ENCODE assay signal across 4 cellular contexts in the genomic region with DNA sequence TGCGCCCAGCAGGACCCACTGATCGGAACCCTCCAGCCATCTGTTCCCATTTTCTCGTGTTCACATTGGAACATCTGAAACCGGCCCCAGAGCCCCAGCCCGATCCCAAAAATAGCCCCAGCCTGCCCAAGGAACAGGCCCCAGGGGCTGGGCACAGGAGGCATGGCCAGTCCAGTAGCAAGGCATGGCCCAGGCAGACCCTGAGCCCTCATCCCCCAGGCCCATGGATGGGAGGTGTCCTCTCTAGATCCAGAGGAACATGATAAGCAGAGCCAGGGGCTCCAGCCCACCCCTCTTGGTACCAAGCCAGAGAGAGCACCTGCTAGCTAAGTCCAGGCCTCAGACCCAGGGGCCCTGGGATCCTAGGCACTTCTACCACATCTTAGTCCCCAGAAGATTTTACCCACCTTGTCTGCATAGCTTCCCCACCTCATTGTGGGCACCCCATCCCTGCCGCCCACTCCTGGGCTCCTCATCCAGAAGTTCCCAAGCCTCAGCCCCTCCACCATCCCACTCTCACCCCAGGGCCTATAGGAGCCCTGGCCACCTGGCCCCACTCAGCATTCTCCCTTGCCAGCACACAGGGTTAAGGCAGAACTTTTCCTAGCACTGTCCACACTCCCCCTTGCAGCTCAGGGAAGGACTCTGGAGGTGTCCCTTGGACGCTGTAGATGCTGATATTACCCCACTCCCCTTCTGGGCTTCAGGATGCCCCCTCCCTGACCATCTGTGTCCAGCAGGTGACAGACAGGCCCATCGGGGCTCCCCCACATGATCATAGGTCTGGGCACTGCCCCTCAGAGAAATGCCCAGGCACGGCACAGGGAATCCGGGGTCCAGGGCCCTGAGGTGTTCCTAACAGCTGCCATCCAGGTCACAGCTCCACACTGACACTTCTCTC.
TF ChIP-seq lines count a peak whose summit lies in the region.

No MANE protein-coding gene starts in this region.

TF ChIP-seq in SK-N-SH, 30 proteins besides CTCF, POLR2A, EP300 and RAD21:
- no peak for TF ChIP-seq RFX5 (IDR thresholded peaks at IDR 0.05; ENCODE audit: low read length)
- TF ChIP-seq NRF1 (IDR thresholded peaks at IDR 0.05; ENCODE audit: low read depth, low read length) = no peak
- TF ChIP-seq GABPA (IDR thresholded peaks at IDR 0.05; ENCODE audit: low read depth) = no peak
- no peak for TF ChIP-seq MAX (IDR thresholded peaks at IDR 0.05; ENCODE audit: low read depth)
- TF ChIP-seq, protein P1, sequence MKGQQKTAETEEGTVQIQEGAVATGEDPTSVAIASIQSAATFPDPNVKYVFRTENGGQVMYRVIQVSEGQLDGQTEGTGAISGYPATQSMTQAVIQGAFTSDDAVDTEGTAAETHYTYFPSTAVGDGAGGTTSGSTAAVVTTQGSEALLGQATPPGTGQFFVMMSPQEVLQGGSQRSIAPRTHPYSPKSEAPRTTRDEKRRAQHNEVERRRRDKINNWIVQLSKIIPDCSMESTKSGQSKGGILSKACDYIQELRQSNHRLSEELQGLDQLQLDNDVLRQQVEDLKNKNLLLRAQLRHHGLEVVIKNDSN (IDR thresholded peaks at IDR 0.05; ENCODE audit: borderline replicate concordance, low read depth) = no peak
- TF ChIP-seq, protein P2, sequence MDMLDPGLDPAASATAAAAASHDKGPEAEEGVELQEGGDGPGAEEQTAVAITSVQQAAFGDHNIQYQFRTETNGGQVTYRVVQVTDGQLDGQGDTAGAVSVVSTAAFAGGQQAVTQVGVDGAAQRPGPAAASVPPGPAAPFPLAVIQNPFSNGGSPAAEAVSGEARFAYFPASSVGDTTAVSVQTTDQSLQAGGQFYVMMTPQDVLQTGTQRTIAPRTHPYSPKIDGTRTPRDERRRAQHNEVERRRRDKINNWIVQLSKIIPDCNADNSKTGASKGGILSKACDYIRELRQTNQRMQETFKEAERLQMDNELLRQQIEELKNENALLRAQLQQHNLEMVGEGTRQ (IDR thresholded peaks at IDR 0.05; ENCODE audit: borderline replicate concordance, low read depth, low read length) = no peak
- TF ChIP-seq YY1 (IDR thresholded peaks at IDR 0.05; ENCODE audit: low read depth) = no peak
- no peak for TF ChIP-seq JUND (IDR thresholded peaks at IDR 0.05)
- no peak for TF ChIP-seq TCF12 (IDR thresholded peaks at IDR 0.05)
- no peak for TF ChIP-seq ELF1 (IDR thresholded peaks at IDR 0.05)

TF ChIP-seq in SK-N-SH treated with all-trans-retinoic acid at 6 μM for 48 hours, 23 proteins besides CTCF, POLR2A, EP300 and RAD21 (continues in another document):
- TF ChIP-seq RARB (CRISPR knock-in tag; IDR thresholded peaks at IDR 0.05) = no peak
- no peak for TF ChIP-seq ZNF70 (CRISPR knock-in tag; IDR thresholded peaks at IDR 0.05)
- TF ChIP-seq BACH2 (CRISPR knock-in tag; IDR thresholded peaks at IDR 0.05; ENCODE audit: borderline replicate concordance) = no peak
- no peak for TF ChIP-seq TSHZ2 (CRISPR knock-in tag; IDR thresholded peaks at IDR 0.05)
- TF ChIP-seq OSR1 (CRISPR knock-in tag; IDR thresholded peaks at IDR 0.05) = no peak
- no peak for TF ChIP-seq SNAI2 (CRISPR knock-in tag; IDR thresholded peaks at IDR 0.05)
- no peak for TF ChIP-seq CSDC2 (CRISPR knock-in tag; IDR thresholded peaks at IDR 0.05)
- TF ChIP-seq CREB5 (CRISPR knock-in tag; IDR thresholded peaks at IDR 0.05; ENCODE audit: low read depth) = no peak
- TF ChIP-seq TCF4 (CRISPR knock-in tag; IDR thresholded peaks at IDR 0.05; ENCODE audit: borderline replicate concordance) = no peak
- TF ChIP-seq ZFP30 (CRISPR knock-in tag; IDR thresholded peaks at IDR 0.05) = no peak

TF ChIP-seq in GM12878, 131 proteins besides CTCF, POLR2A, EP300 and RAD21:
- no peak for TF ChIP-seq POLR2AphosphoS2 (IDR thresholded peaks at IDR 0.05; ENCODE audit: low read depth, low read length)
- no peak for TF ChIP-seq NFYA (IDR thresholded peaks at IDR 0.05; ENCODE audit: borderline replicate concordance, low read depth, low read length)
- no peak for TF ChIP-seq HDGF (IDR thresholded peaks at IDR 0.05)
- no peak for TF ChIP-seq SIX5 (IDR thresholded peaks at IDR 0.05; ENCODE audit: low read depth, low read length, severe bottlenecking)
- no peak for TF ChIP-seq YY1 (IDR thresholded peaks at IDR 0.05; ENCODE audit: low read depth, low read length)
- no peak for TF ChIP-seq NKRF (conservative IDR thresholded peaks at IDR 0.05)
- no peak for TF ChIP-seq JUNB (IDR thresholded peaks at IDR 0.05)
- TF ChIP-seq SMAD5 (IDR thresholded peaks at IDR 0.05; ENCODE audit: low read depth) = no peak
- no peak for TF ChIP-seq POLR2AphosphoS5 (IDR thresholded peaks at IDR 0.05; ENCODE audit: low read length)
- TF ChIP-seq HDAC6 (IDR thresholded peaks at IDR 0.05; ENCODE audit: unreplicated experiment) = no peak
- no peak for TF ChIP-seq WRNIP1 (IDR thresholded peaks at IDR 0.05; ENCODE audit: borderline replicate concordance, low read depth, low read length)
- no peak for TF ChIP-seq SMARCA5 (IDR thresholded peaks at IDR 0.05)

TF ChIP-seq in HepG2, 621 proteins besides CTCF, POLR2A, EP300 and RAD21:
- no peak for TF ChIP-seq ZNF788 (CRISPR knock-in tag; IDR thresholded peaks at IDR 0.05; ENCODE audit: borderline replicate concordance)
- TF ChIP-seq, protein P3, sequence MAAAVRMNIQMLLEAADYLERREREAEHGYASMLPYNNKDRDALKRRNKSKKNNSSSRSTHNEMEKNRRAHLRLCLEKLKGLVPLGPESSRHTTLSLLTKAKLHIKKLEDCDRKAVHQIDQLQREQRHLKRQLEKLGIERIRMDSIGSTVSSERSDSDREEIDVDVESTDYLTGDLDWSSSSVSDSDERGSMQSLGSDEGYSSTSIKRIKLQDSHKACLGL (CRISPR knock-in tag; IDR thresholded peaks at IDR 0.05) = no peak
- 0 out of 2 replicates have a peak, but pooled peaks have one; percentile 15 for TF ChIP-seq HMG20B (CRISPR knock-in tag; conservative IDR thresholded peaks at IDR 0.05)
- TF ChIP-seq MBNL3 (CRISPR knock-in tag; conservative IDR thresholded peaks at IDR 0.05) = no peak
- TF ChIP-seq, protein P4, sequence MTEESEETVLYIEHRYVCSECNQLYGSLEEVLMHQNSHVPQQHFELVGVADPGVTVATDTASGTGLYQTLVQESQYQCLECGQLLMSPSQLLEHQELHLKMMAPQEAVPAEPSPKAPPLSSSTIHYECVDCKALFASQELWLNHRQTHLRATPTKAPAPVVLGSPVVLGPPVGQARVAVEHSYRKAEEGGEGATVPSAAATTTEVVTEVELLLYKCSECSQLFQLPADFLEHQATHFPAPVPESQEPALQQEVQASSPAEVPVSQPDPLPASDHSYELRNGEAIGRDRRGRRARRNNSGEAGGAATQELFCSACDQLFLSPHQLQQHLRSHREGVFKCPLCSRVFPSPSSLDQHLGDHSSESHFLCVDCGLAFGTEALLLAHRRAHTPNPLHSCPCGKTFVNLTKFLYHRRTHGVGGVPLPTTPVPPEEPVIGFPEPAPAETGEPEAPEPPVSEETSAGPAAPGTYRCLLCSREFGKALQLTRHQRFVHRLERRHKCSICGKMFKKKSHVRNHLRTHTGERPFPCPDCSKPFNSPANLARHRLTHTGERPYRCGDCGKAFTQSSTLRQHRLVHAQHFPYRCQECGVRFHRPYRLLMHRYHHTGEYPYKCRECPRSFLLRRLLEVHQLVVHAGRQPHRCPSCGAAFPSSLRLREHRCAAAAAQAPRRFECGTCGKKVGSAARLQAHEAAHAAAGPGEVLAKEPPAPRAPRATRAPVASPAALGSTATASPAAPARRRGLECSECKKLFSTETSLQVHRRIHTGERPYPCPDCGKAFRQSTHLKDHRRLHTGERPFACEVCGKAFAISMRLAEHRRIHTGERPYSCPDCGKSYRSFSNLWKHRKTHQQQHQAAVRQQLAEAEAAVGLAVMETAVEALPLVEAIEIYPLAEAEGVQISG (CRISPR knock-in tag; IDR thresholded peaks at IDR 0.05) = no peak
- TF ChIP-seq, protein P5, sequence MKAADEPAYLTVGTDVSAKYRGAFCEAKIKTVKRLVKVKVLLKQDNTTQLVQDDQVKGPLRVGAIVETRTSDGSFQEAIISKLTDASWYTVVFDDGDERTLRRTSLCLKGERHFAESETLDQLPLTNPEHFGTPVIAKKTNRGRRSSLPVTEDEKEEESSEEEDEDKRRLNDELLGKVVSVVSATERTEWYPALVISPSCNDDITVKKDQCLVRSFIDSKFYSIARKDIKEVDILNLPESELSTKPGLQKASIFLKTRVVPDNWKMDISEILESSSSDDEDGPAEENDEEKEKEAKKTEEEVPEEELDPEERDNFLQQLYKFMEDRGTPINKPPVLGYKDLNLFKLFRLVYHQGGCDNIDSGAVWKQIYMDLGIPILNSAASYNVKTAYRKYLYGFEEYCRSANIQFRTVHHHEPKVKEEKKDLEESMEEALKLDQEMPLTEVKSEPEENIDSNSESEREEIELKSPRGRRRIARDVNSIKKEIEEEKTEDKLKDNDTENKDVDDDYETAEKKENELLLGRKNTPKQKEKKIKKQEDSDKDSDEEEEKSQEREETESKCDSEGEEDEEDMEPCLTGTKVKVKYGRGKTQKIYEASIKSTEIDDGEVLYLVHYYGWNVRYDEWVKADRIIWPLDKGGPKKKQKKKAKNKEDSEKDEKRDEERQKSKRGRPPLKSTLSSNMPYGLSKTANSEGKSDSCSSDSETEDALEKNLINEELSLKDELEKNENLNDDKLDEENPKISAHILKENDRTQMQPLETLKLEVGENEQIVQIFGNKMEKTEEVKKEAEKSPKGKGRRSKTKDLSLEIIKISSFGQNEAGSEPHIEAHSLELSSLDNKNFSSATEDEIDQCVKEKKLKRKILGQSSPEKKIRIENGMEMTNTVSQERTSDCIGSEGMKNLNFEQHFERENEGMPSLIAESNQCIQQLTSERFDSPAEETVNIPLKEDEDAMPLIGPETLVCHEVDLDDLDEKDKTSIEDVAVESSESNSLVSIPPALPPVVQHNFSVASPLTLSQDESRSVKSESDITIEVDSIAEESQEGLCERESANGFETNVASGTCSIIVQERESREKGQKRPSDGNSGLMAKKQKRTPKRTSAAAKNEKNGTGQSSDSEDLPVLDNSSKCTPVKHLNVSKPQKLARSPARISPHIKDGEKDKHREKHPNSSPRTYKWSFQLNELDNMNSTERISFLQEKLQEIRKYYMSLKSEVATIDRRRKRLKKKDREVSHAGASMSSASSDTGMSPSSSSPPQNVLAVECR (CRISPR knock-in tag; IDR thresholded peaks at IDR 0.05; ENCODE audit: borderline replicate concordance) = 0 out of 2 replicates have a peak, but pooled peaks have one; percentile 15
- peak; percentile 3; the same call in 1 of the 2 replicates for TF ChIP-seq ZFX (CRISPR knock-in tag; IDR thresholded peaks at IDR 0.05; ENCODE audit: low read depth)
- TF ChIP-seq MAFF (IDR thresholded peaks at IDR 0.05; ENCODE audit: low read depth, low read length) = no peak
- no peak for TF ChIP-seq SALL1 (CRISPR knock-in tag; IDR thresholded peaks at IDR 0.05)
- no peak for TF ChIP-seq ZNF550 (CRISPR knock-in tag; IDR thresholded peaks at IDR 0.05; ENCODE audit: borderline replicate concordance)
- no peak for TF ChIP-seq SIX1 (CRISPR knock-in tag; IDR thresholded peaks at IDR 0.05; ENCODE audit: borderline replicate concordance)
- TF ChIP-seq ZNF883 (CRISPR knock-in tag; IDR thresholded peaks at IDR 0.05; ENCODE audit: not compliant biosample characterization) = peak; percentile 33
- no peak for TF ChIP-seq MYC (CRISPR knock-in tag; IDR thresholded peaks at IDR 0.05; ENCODE audit: borderline replicate concordance)
- no peak for TF ChIP-seq ZNF546 (CRISPR knock-in tag; conservative IDR thresholded peaks at IDR 0.05)
- 0 out of 2 replicates have a peak, but pooled peaks have one; percentile 30 for TF ChIP-seq SP4 (CRISPR knock-in tag; IDR thresholded peaks at IDR 0.05)
- TF ChIP-seq ZBTB38 (CRISPR knock-in tag; IDR thresholded peaks at IDR 0.05) = 0 out of 2 replicates have a peak, but pooled peaks have one; percentile 18
- TF ChIP-seq HOXD1 (CRISPR knock-in tag; IDR thresholded peaks at IDR 0.05) = 0 out of 2 replicates have a peak, but pooled peaks have one; percentile 41
- TF ChIP-seq NFRKB (IDR thresholded peaks at IDR 0.05) = no peak
- TF ChIP-seq, protein P6, sequence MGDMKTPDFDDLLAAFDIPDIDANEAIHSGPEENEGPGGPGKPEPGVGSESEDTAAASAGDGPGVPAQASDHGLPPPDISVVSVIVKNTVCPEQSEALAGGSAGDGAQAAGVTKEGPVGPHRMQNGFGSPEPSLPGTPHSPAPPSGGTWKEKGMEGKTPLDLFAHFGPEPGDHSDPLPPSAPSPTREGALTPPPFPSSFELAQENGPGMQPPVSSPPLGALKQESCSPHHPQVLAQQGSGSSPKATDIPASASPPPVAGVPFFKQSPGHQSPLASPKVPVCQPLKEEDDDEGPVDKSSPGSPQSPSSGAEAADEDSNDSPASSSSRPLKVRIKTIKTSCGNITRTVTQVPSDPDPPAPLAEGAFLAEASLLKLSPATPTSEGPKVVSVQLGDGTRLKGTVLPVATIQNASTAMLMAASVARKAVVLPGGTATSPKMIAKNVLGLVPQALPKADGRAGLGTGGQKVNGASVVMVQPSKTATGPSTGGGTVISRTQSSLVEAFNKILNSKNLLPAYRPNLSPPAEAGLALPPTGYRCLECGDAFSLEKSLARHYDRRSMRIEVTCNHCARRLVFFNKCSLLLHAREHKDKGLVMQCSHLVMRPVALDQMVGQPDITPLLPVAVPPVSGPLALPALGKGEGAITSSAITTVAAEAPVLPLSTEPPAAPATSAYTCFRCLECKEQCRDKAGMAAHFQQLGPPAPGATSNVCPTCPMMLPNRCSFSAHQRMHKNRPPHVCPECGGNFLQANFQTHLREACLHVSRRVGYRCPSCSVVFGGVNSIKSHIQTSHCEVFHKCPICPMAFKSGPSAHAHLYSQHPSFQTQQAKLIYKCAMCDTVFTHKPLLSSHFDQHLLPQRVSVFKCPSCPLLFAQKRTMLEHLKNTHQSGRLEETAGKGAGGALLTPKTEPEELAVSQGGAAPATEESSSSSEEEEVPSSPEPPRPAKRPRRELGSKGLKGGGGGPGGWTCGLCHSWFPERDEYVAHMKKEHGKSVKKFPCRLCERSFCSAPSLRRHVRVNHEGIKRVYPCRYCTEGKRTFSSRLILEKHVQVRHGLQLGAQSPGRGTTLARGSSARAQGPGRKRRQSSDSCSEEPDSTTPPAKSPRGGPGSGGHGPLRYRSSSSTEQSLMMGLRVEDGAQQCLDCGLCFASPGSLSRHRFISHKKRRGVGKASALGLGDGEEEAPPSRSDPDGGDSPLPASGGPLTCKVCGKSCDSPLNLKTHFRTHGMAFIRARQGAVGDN (CRISPR knock-in tag; IDR thresholded peaks at IDR 0.05) = peak; percentile 46; the same call in 1 of the 2 replicates
- TF ChIP-seq ZSCAN29 (CRISPR knock-in tag; conservative IDR thresholded peaks at IDR 0.05) = no peak
TF ChIP-seq in HepG2: peak in this region for 8.
